23 cellular contexts compared by ENCODE assay signal in genomic region chr6:101150226-101150625, GRCh38.
"Had no signal": no experiment of that assay in that cellular context is flagged by ENCODE, and none has a peak within 500 bp of the region (broad histone marks: within the 10 kb centered on the region; RNA-seq: fewer than 3 reads in every experiment).

No MANE protein-coding gene starts in this region.

- DNase-seq: activated CD4-positive, alpha-beta memory T cell treated with anti-CD3 and anti-CD28 coated beads for 36 hours; activated CD4-positive, alpha-beta T cell treated with anti-CD3 and anti-CD28 coated beads, Interleukin-2, amount 10 ng/mL, durations not matched to agents 7 days and 5 days; activated CD4-positive, CD25-positive, alpha-beta regulatory T cell; activated CD8-positive, alpha-beta memory T cell treated with anti-CD3 and anti-CD28 coated beads for 24 hours; activated effector memory CD4-positive, alpha-beta T cell treated with anti-CD3 and anti-CD28 coated beads, Interleukin-2, amount 50 U/mL, for 16 hours; activated naive CD4-positive, alpha-beta T cell treated with Interleukin-2 at 50 U/mL for 16 hours; activated naive CD8-positive, alpha-beta T cell treated with anti-CD3 and anti-CD28 coated beads, Interleukin-2, amount 50 U/mL, for 24 hours; activated T-cell treated with anti-CD3 and anti-CD28 coated beads, Interleukin-2, amount 50 U/mL, for 4 hours; amniotic stem cell; MG63; MV-4-11; NCI-H1092 treated with DMSO at 0.1 percent for 48 hours; NCI-H1417 treated with DMSO at 0.1 percent for 48 hours; NCI-H1694 treated with DMSO at 0.1 percent for 48 hours; NCI-H2029 treated with DMSO at 0.1 percent for 48 hours; NCI-H510A treated with DMSO at 0.1 percent for 48 hours; PC-3; SHP77 had no signal

- H3K4me1 Mint-ChIP-seq: activated CD4-positive, alpha-beta T cell treated with anti-CD3 and anti-CD28 coated beads, Interleukin-2, amount 10 ng/mL, durations not matched to agents 7 days and 5 days; activated naive CD8-positive, alpha-beta T cell treated with anti-CD3 and anti-CD28 coated beads, Interleukin-2, amount 50 U/mL, for 24 hours; central memory CD8-positive, alpha-beta T cell had no signal

- ATAC-seq: activated naive CD4-positive, alpha-beta T cell treated with anti-CD3 and anti-CD28 coated beads, Interleukin-2, amount 50 U/mL, for 72 hours; activated naive CD8-positive, alpha-beta T cell treated with anti-CD3 and anti-CD28 coated beads, Interleukin-2, amount 50 U/mL, for 24 hours; activated T-cell treated with anti-CD3 and anti-CD28 coated beads, Interleukin-2, amount 50 U/mL, for 4 hours; PC-3 had no signal

- H3K36me3 ChIP-seq: MG63, SJSA1 had no signal

- H3K27me3 Mint-ChIP-seq: activated CD4-positive, alpha-beta memory T cell treated with anti-CD3 and anti-CD28 coated beads for 36 hours; activated CD4-positive, alpha-beta T cell treated with anti-CD3 and anti-CD28 coated beads, Interleukin-2, amount 10 ng/mL, durations not matched to agents 7 days and 5 days; activated naive CD8-positive, alpha-beta T cell treated with anti-CD3 and anti-CD28 coated beads, Interleukin-2, amount 50 U/mL, for 24 hours; brain; central memory CD8-positive, alpha-beta T cell had no signal

- H3K36me3 Mint-ChIP-seq: activated CD4-positive, alpha-beta memory T cell treated with anti-CD3 and anti-CD28 coated beads for 36 hours; activated naive CD4-positive, alpha-beta T cell treated with anti-CD3 and anti-CD28 coated beads, Interleukin-2, amount 50 U/mL, for 72 hours; brain had no signal

- H3K4me3 ChIP-seq: MG63, SJSA1 had no signal

- H3K27ac Mint-ChIP-seq: activated CD4-positive, alpha-beta memory T cell treated with anti-CD3 and anti-CD28 coated beads for 36 hours; activated CD4-positive, alpha-beta T cell treated with anti-CD3 and anti-CD28 coated beads, Interleukin-2, amount 10 ng/mL, durations not matched to agents 7 days and 5 days; activated naive CD4-positive, alpha-beta T cell treated with anti-CD3 and anti-CD28 coated beads, Interleukin-2, amount 50 U/mL, for 72 hours; activated naive CD8-positive, alpha-beta T cell treated with anti-CD3 and anti-CD28 coated beads, Interleukin-2, amount 50 U/mL, for 24 hours; brain; T-helper 1 cell treated with Interleukin-12 subunit alpha and Interleukin-12 subunit beta and Interleukin-4 antibody, amounts not matched to agents 30 μg/mL and 1 μg/mL, for 36 hours had no signal

- H3K27me3 ChIP-seq: MG63, SJSA1 had no signal

- H3K27ac ChIP-seq: SJSA1 had no signal

- H3K4me1 ChIP-seq: SJSA1 had no signal

- H3K4me3 Mint-ChIP-seq: activated CD4-positive, alpha-beta memory T cell treated with anti-CD3 and anti-CD28 coated beads for 36 hours; activated CD4-positive, alpha-beta T cell treated with anti-CD3 and anti-CD28 coated beads, Interleukin-2, amount 10 ng/mL, durations not matched to agents 7 days and 5 days; activated naive CD8-positive, alpha-beta T cell treated with anti-CD3 and anti-CD28 coated beads, Interleukin-2, amount 50 U/mL, for 24 hours; activated T-cell treated with anti-CD3 and anti-CD28 coated beads, Interleukin-2, amount 50 U/mL, for 4 hours; brain; central memory CD8-positive, alpha-beta T cell; T-helper 1 cell treated with Interleukin-12 subunit alpha and Interleukin-12 subunit beta and Interleukin-4 antibody, amounts not matched to agents 30 μg/mL and 1 μg/mL, for 36 hours had no signal

- H3K9me3 ChIP-seq: MG63, SJSA1 had no signal

- H3K9me3 Mint-ChIP-seq: activated CD4-positive, alpha-beta memory T cell treated with anti-CD3 and anti-CD28 coated beads for 36 hours; activated CD4-positive, alpha-beta T cell treated with anti-CD3 and anti-CD28 coated beads, Interleukin-2, amount 10 ng/mL, durations not matched to agents 7 days and 5 days; activated naive CD4-positive, alpha-beta T cell treated with anti-CD3 and anti-CD28 coated beads, Interleukin-2, amount 50 U/mL, for 72 hours; activated naive CD8-positive, alpha-beta T cell treated with anti-CD3 and anti-CD28 coated beads, Interleukin-2, amount 50 U/mL, for 24 hours; activated T-cell treated with anti-CD3 and anti-CD28 coated beads, Interleukin-2, amount 50 U/mL, for 4 hours; T-helper 1 cell treated with Interleukin-12 subunit alpha and Interleukin-12 subunit beta and Interleukin-4 antibody, amounts not matched to agents 30 μg/mL and 1 μg/mL, for 36 hours had no signal
